In the genomic region with DNA sequence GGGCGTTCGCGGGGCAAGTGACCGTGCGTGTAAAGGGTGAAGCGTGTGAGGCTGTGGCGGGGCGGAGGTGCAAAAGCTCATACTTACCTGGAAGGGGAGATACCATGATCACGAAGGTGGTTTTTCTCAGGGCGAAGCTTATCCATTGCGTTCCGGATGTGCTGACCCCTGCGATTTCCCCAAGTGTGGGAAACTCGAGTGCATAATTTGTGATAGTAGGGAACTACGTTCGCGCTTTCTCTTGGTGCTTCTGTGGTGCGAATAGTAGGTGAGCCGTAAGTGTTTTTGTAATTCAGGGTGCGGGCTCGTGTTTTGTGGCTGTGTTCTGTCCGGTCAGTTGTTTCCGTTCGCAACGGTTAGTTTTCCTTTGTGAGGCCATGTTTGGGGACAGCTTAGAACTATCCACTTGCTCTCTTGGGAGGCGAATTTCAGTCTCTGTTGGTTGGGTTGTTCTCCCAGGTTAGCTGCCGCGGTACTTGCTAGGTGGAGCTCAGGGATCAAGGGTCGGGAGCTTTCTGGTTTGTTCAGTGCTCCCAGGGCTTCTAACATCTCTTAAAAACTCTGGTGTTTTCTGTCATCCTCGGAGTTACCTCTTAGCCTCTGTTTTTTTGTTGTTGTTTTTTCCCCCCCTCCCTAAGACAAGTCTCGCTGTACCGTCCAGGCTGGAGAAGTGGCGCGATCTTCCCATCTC, we compare ENCODE assay signal across 8 cellular contexts. TPM values are rescaled to one million over a fixed set of nuclear protein-coding genes. Genes with fewer than 3 reads are reported as not detected.
DNase-seq lines count a peak whose midpoint lies in the region; ATAC-seq and TF ChIP-seq lines count a peak whose summit lies in the region.
"Not testable (repeated sequence)": the region's sequence is repeated elsewhere in the genome, so short reads cannot be mapped to it uniquely, and the experiment has no call there.

No MANE protein-coding gene starts in this region.

- not testable (repeated sequence) for H3K9ac ChIP-seq in PC-3 (ENCODE audit: low read length)

- DNase-seq in DMS79 (lab: John Stamatoyannopoulos, UW) (peak; percentile 99), KG1 (lab: John Stamatoyannopoulos, UW) (peak; percentile 80), PC-3 (peak; percentile 99), activated T-cell treated with anti-CD3 and anti-CD28 coated beads for 48 hours (ENCODE audit: low read depth) (peak; percentile 72), epithelial cell of prostate (ENCODE audit: low read depth, low spot score) (peak; percentile 98)
- DNase-seq in stimulated activated CD8-positive, alpha-beta memory T cell treated with anti-CD3 and anti-CD28 coated beads, Interleukin-4, amount 100 ng/mL, for 24 hours (ENCODE audit: low read depth): peak; percentile 71

- not testable (repeated sequence) for H3K4me1 ChIP-seq in PC-3 (ENCODE audit: insufficient read depth, low read length); muscle layer of duodenum (ENCODE audit: control insufficient read depth in 1 of 2, insufficient read depth in 2 of 2, low read length in 2 of 2)

- H4K20me1 ChIP-seq in PC-3 (ENCODE audit: low read length): not testable (repeated sequence)

- not testable (repeated sequence) for H3F3A ChIP-seq in PC-3 (ENCODE audit: low read length, unreplicated experiment)

- H3K27ac ChIP-seq in PC-3 (ENCODE audit: low read length): 0 out of 2 replicates have a peak overlapping the region, but pooled peaks have one; percentile 36
- H3K27ac ChIP-seq in epithelial cell of prostate: peak overlapping the region; percentile 61
- peak overlapping the region; percentile 86 for H3K27ac ChIP-seq in muscle layer of duodenum (ENCODE audit: low read length)

- H3K36me3 ChIP-seq in PC-3 (ENCODE audit: low read depth, low read length); muscle layer of duodenum (ENCODE audit: control insufficient read depth in 1 of 2, insufficient read depth in 2 of 2, low read length in 2 of 2): not testable (repeated sequence)

- intact Hi-C loops in PC-3 (cut with micrococcal nuclease): not testable (repeated sequence)

- H3K9me2 ChIP-seq in PC-3 (replicated peaks; ENCODE audit: low read length): not testable (repeated sequence)

- not testable (repeated sequence) for H3K4me2 ChIP-seq in PC-3 (ENCODE audit: low read length)

- not testable (repeated sequence) for H2AFZ ChIP-seq in PC-3 (ENCODE audit: low read length)

- not testable (repeated sequence) for H3K4me3 ChIP-seq in PC-3 (ENCODE audit: low read length)
- H3K4me3 ChIP-seq in muscle layer of duodenum (ENCODE audit: low read depth in 1 of 2, low read length in 2 of 2): peak overlapping the region; percentile 50 to 56

- peak; percentile 78 for ATAC-seq in GM21786 (IDR thresholded peaks at IDR 0.05; ENCODE audit: unreplicated experiment)
- peak; percentile 83 for ATAC-seq in PC-3

- not testable (repeated sequence) for H3K79me2 ChIP-seq in PC-3 (ENCODE audit: low read length)

- H3K9me3 ChIP-seq in PC-3 (ENCODE audit: low read length); muscle layer of duodenum (ENCODE audit: control insufficient read depth in 1 of 2, low read length in 2 of 2): not testable (repeated sequence)

- TF ChIP-seq CTCF in PC-3 (conservative IDR thresholded peaks at IDR 0.05; ENCODE audit: low read depth, low read length): not testable (repeated sequence)

- CTCF ChIA-PET in PC-3 (lab: Charles Lee): not testable (repeated sequence)

- TSS peak; percentile 99 for BruUV-seq in PC-3 (replicated peaks; lab: Mats Ljungman, UMichigan)

- H3K27me3 ChIP-seq in PC-3 (ENCODE audit: low read length); muscle layer of duodenum (ENCODE audit: low read depth, low read length): not testable (repeated sequence)

- POLR2A ChIA-PET in PC-3 (lab: Charles Lee; ENCODE audit: unreplicated experiment): interaction anchor here (0.6 to 0.9 kb wide), 3 partner anchors 577 to 869 kb away, joined by 3 to 5 read pairs (median 4); a partner anchor contains a TSS

RNA-seq across cellular contexts. Expression of a gene that starts 39.2 kb away (rescaled TPM):
- not detected in 2 replicates for total RNA-seq in PC-3 (2014; rRNA removed)

Comparison
In these comparisons a context has a peak if more than half of its experiments do, and no peak if none do; other contexts are left out.
1. H3K27ac ChIP-seq: peak in every context shown above with its lines; median percentile 86 in muscle layer of duodenum; 61 in epithelial cell of prostate; 36 in PC-3.